28 cellular contexts compared by ENCODE assay signal in genomic region chr6:86858970-86859369, GRCh38.
"Had no signal": no experiment of that assay in that cellular context is flagged by ENCODE, and none has a peak within 500 bp of the region (broad histone marks: within the 10 kb centered on the region; RNA-seq: fewer than 3 reads in every experiment).

No MANE protein-coding gene starts in this region.

- H3K36me3 Mint-ChIP-seq: immature natural killer cell; mesothelial cell of epicardium; naive B cell; natural killer cell; neural progenitor cell; stimulated activated effector memory CD8-positive, alpha-beta T cell treated with anti-CD3 and anti-CD28 coated beads, Interleukin-12 subunit alpha, Interleukin-12 subunit beta, amount 100 ng/mL, for 72 hours had no signal

- H3K4me3 Mint-ChIP-seq: immature natural killer cell; mesothelial cell of epicardium; naive B cell; natural killer cell; nephron progenitor cell; neural progenitor cell; stimulated activated effector memory CD8-positive, alpha-beta T cell treated with anti-CD3 and anti-CD28 coated beads, Interleukin-12 subunit alpha, Interleukin-12 subunit beta, amount 100 ng/mL, for 72 hours; stimulated activated naive CD8-positive, alpha-beta T cell treated with anti-CD3 and anti-CD28 coated beads, Interleukin-15, Interleukin-2, amounts not matched to agents 100 ng/mL and 50 ng/mL, for 24 hours had no signal

- H3K9me3 ChIP-seq: left lung, ovary, sigmoid colon, spleen, suprapubic skin, thoracic aorta, tibial nerve, upper lobe of left lung, vagina had no signal

- FAIRE-seq: islet of Langerhans, kidney, small intestine had no signal

- H3K4me1 ChIP-seq: left lung, neural progenitor cell, sigmoid colon, spleen, suprapubic skin, tibial nerve, upper lobe of left lung, vagina had no signal

- DNase-seq: hypothalamus; immature natural killer cell; kidney; left colon; left lung; naive B cell; natural killer cell; nephron progenitor cell; ovary; retina; right cardiac atrium; sigmoid colon; small intestine; spleen; stimulated activated CD4-positive, alpha-beta T cell treated with anti-CD3 and anti-CD28 coated beads, Interleukin-4, amount 100 ng/mL, for 24 hours; stimulated activated naive CD4-positive, alpha-beta T cell; upper lobe of left lung had no signal

- H3K27me3 Mint-ChIP-seq: progenitor cell of endocrine pancreas; stimulated activated naive CD8-positive, alpha-beta T cell treated with anti-CD3 and anti-CD28 coated beads, Interleukin-15, Interleukin-2, amounts not matched to agents 100 ng/mL and 50 ng/mL, for 24 hours had no signal

- H3K27ac ChIP-seq: left lung, neural progenitor cell, ovary, sigmoid colon, spleen, suprapubic skin, thoracic aorta, tibial nerve, upper lobe of left lung, vagina had no signal

- ATAC-seq: left colon; left lung; natural killer cell; right cardiac atrium; stimulated activated effector memory CD8-positive, alpha-beta T cell treated with anti-CD3 and anti-CD28 coated beads, Interleukin-12 subunit alpha, Interleukin-12 subunit beta, amount 100 ng/mL, for 72 hours had no signal

- H3K4me2 ChIP-seq: neural progenitor cell had no signal

- H3K4me1 Mint-ChIP-seq: immature natural killer cell; naive B cell; natural killer cell; nephron progenitor cell; neural progenitor cell; stimulated activated effector memory CD8-positive, alpha-beta T cell treated with anti-CD3 and anti-CD28 coated beads, Interleukin-12 subunit alpha, Interleukin-12 subunit beta, amount 100 ng/mL, for 72 hours had no signal

- H3K9ac ChIP-seq: neural progenitor cell had no signal

- H3K4me3 ChIP-seq: left lung, lung, neural progenitor cell, ovary, sigmoid colon, spleen, suprapubic skin, thoracic aorta, tibial nerve, upper lobe of left lung, vagina had no signal

- H3K36me3 ChIP-seq: left lung, neural progenitor cell, ovary, sigmoid colon, spleen, suprapubic skin, thoracic aorta, tibial nerve, upper lobe of left lung, vagina had no signal

- H3K27me3 ChIP-seq: left lung, neural progenitor cell, ovary, sigmoid colon, suprapubic skin, tibial nerve, upper lobe of left lung, vagina had no signal

- H2AFZ ChIP-seq: neural progenitor cell had no signal

- H3K9me3 Mint-ChIP-seq: mesothelial cell of epicardium; nephron progenitor cell; neural progenitor cell; stimulated activated effector memory CD8-positive, alpha-beta T cell treated with anti-CD3 and anti-CD28 coated beads, Interleukin-12 subunit alpha, Interleukin-12 subunit beta, amount 100 ng/mL, for 72 hours; stimulated activated naive CD8-positive, alpha-beta T cell treated with anti-CD3 and anti-CD28 coated beads, Interleukin-15, Interleukin-2, amounts not matched to agents 100 ng/mL and 50 ng/mL, for 24 hours had no signal
